ENCODE assay signal across 28 cellular contexts in genomic region chr21:37043818-37044217, GRCh38. TPM values are rescaled to one million over a fixed set of nuclear protein-coding genes. Genes with fewer than 3 reads are reported as not detected.
"Had no signal": no experiment of that assay in that cellular context is flagged by ENCODE, and none has a peak within 500 bp of the region (broad histone marks: within the 10 kb centered on the region; RNA-seq: fewer than 3 reads in every experiment).

No MANE protein-coding gene starts in this region.

- H3K4me1 ChIP-seq: ascending aorta, esophagus muscularis mucosa, left lung, pancreas, psoas muscle, right atrium auricular region, thyroid gland had no signal

- DNase-seq: activated CD4-positive, alpha-beta T cell treated with anti-CD3 and anti-CD28 coated beads, Interleukin-2, amount 10 ng/mL, durations not matched to agents 7 days and 5 days; activated CD8-positive, alpha-beta T cell treated with anti-CD3 and anti-CD28 coated beads for 36 hours; activated gamma-delta T cell; activated naive CD4-positive, alpha-beta T cell treated with anti-CD3 and anti-CD28 coated beads, Interleukin-2, amount 50 U/mL, for 16 hours; brain microvascular endothelial cell; central memory CD4-positive, alpha-beta T cell; effector memory CD4-positive, alpha-beta T cell; glutamatergic neuron; immature natural killer cell; left lung; naive thymus-derived CD4-positive, alpha-beta T cell; pancreas; psoas muscle; stimulated activated CD4-positive, alpha-beta T cell treated with anti-CD3 and anti-CD28 coated beads, Interleukin-12 subunit alpha, Interleukin-12 subunit beta, amount 100 ng/mL, for 4 hours; stimulated activated CD4-positive, alpha-beta T cell treated with anti-CD3 and anti-CD28 coated beads, Interleukin-4, amount 100 ng/mL, for 4 hours; substantia nigra; T-cell; T-helper 9 cell; thyroid gland; upper lobe of right lung had no signal

- H3K27me3 ChIP-seq: ascending aorta, brain microvascular endothelial cell, hepatocyte, left lung, neutrophil, pancreas, right atrium auricular region, thyroid gland, upper lobe of right lung had no signal

- H3K27ac ChIP-seq: ascending aorta, brain microvascular endothelial cell, esophagus muscularis mucosa, hepatocyte, left lung, neutrophil, pancreas, psoas muscle, right atrium auricular region, thyroid gland, upper lobe of right lung had no signal

- ATAC-seq: activated CD8-positive, alpha-beta T cell treated with anti-CD3 and anti-CD28 coated beads for 36 hours; left lung; naive thymus-derived CD4-positive, alpha-beta T cell; pancreas; psoas muscle; T-cell; upper lobe of right lung had no signal

- H3K4me3 ChIP-seq: ascending aorta, esophagus muscularis mucosa, hepatocyte, left lung, pancreas, psoas muscle, right atrium auricular region, thyroid gland, upper lobe of right lung had no signal

- H3K79me2 ChIP-seq: hepatocyte had no signal

- H3K4me2 ChIP-seq: hepatocyte had no signal

- H2AFZ ChIP-seq: hepatocyte had no signal

- H3K9me3 ChIP-seq: ascending aorta, esophagus muscularis mucosa, left lung, neutrophil, pancreas, psoas muscle, right atrium auricular region, thyroid gland, upper lobe of right lung had no signal

- FAIRE-seq: frontal cortex, pancreas had no signal

- H3K36me3 ChIP-seq: ascending aorta, brain microvascular endothelial cell, esophagus muscularis mucosa, left lung, neutrophil, pancreas, right atrium auricular region, thyroid gland, upper lobe of right lung had no signal

RNA-seq across cellular contexts. Expression of gene RIPPLY3, which starts 37.3 kb away (rescaled TPM):
- total RNA-seq: activated CD8-positive, alpha-beta T cell treated with anti-CD3 and anti-CD28 coated beads for 36 hours; ascending aorta; esophagus muscularis mucosa; frontal cortex; lung microvascular endothelial cell; naive thymus-derived CD4-positive, alpha-beta T cell; psoas muscle; right atrium auricular region; skeletal muscle tissue; T-cell; thyroid gland; upper lobe of right lung had no signal
- polyA plus RNA-seq: immature natural killer cell; naive thymus-derived CD4-positive, alpha-beta T cell; psoas muscle had no signal
